12 cellular contexts compared by ENCODE assay signal in the genomic region with DNA sequence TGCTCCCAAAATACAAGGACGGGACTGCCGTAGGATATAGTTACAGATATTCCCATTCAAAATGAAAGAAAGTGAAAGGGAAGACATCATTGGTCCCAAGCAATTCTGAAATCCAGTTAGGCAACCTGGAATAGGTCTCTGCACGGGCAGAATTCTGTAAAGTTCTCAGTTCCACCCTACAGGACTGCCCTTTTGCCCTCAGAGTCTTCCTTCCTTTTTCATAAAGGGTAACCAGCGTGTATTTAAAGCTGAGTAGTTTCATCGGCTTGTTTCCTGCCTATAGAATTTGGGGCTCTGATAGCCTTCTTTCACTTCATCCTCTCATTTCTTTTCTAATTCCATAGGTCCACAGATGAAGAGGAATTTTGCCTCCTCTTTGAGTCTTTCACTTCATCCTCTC. TPM values are rescaled to one million over a fixed set of nuclear protein-coding genes. Genes with fewer than 3 reads are reported as not detected.
DNase-seq lines count a peak whose midpoint lies in the region; ATAC-seq and TF ChIP-seq lines count a peak whose summit lies in the region.
"Had no signal": no experiment of that assay in that cellular context is flagged by ENCODE, and none has a peak within 500 bp of the region (broad histone marks: within the 10 kb centered on the region; RNA-seq: fewer than 3 reads in every experiment).

No MANE protein-coding gene starts in this region.

- peaks cover 14 to 19% of the 10 kb centered on the region in 2 donors for H3K4me1 Mint-ChIP-seq in natural killer cell treated with Interleukin-12 subunit alpha and Interleukin-12 subunit beta and Interleukin-15 and Interleukin-18, amount 100 ng/mL, for 72 hours (ENCODE audit: low read depth in 2 of 2)
- H3K4me1 Mint-ChIP-seq in natural killer cell = no peaks in the 10 kb centered on the region
- peaks cover 25% of the 10 kb centered on the region for H3K4me1 Mint-ChIP-seq in HFFc6 (ENCODE audit: low read depth)
- peaks cover 34% of the 10 kb centered on the region for H3K4me1 Mint-ChIP-seq in activated CD4-positive, alpha-beta memory T cell treated with anti-CD3 and anti-CD28 coated beads for 36 hours (ENCODE audit: low read depth)

- POLR2A ChIA-PET in activated CD4-positive, alpha-beta memory T cell treated with anti-CD3 and anti-CD28 coated beads for 36 hours (lab: Charles Lee) = no interaction called here

- CTCF ChIA-PET in activated CD4-positive, alpha-beta memory T cell treated with anti-CD3 and anti-CD28 coated beads for 36 hours (lab: Charles Lee) = no interaction called here

- no peaks in the 10 kb centered on the region for H3K9me3 Mint-ChIP-seq in natural killer cell treated with Interleukin-12 subunit alpha and Interleukin-12 subunit beta and Interleukin-15 and Interleukin-18, amount 100 ng/mL, for 72 hours
- H3K9me3 Mint-ChIP-seq in natural killer cell (no peaks in the 10 kb centered on the region), HFFc6 (no peaks in the 10 kb centered on the region)
- H3K9me3 Mint-ChIP-seq in activated CD4-positive, alpha-beta memory T cell treated with anti-CD3 and anti-CD28 coated beads for 36 hours = peaks cover 9% of the 10 kb centered on the region

- H3K27me3 Mint-ChIP-seq in natural killer cell treated with Interleukin-12 subunit alpha and Interleukin-12 subunit beta and Interleukin-15 and Interleukin-18, amount 100 ng/mL, for 72 hours = no peaks in the 10 kb centered on the region
- no peaks in the 10 kb centered on the region for H3K27me3 Mint-ChIP-seq in natural killer cell (ENCODE audit: low read depth in 2 of 2)
- peaks cover 2% of the 10 kb centered on the region; the same call in 1 of the 2 replicates for H3K27me3 Mint-ChIP-seq in HFFc6 (ENCODE audit: insufficient read depth)
- no peaks in the 10 kb centered on the region for H3K27me3 Mint-ChIP-seq in activated CD4-positive, alpha-beta memory T cell treated with anti-CD3 and anti-CD28 coated beads for 36 hours
- H3K27me3 Mint-ChIP-seq: naive thymus-derived CD4-positive, alpha-beta T cell had no signal

- intact Hi-C loops in natural killer cell (cut with micrococcal nuclease) (no loop called here), posterior cingulate gyrus (cut with DNase I) (no loop called here)
- intact Hi-C loops in activated CD4-positive, alpha-beta memory T cell treated with anti-CD3 and anti-CD28 coated beads for 36 hours (cut with micrococcal nuclease) = no loop called here

- peak overlapping the region; percentile 26 to 70 for H3K27ac Mint-ChIP-seq in natural killer cell treated with Interleukin-12 subunit alpha and Interleukin-12 subunit beta and Interleukin-15 and Interleukin-18, amount 100 ng/mL, for 72 hours
- H3K27ac Mint-ChIP-seq in natural killer cell (no peak overlapping the region), HFFc6 (peak overlapping the region; percentile 81)
- H3K27ac Mint-ChIP-seq in activated CD4-positive, alpha-beta memory T cell treated with anti-CD3 and anti-CD28 coated beads for 36 hours = peak overlapping the region; percentile 86

- peaks cover 34% of the 10 kb centered on the region for H3K36me3 Mint-ChIP-seq in natural killer cell treated with Interleukin-12 subunit alpha and Interleukin-12 subunit beta and Interleukin-15 and Interleukin-18, amount 100 ng/mL, for 72 hours
- H3K36me3 Mint-ChIP-seq in natural killer cell (no peaks in the 10 kb centered on the region), HFFc6 (ENCODE audit: low read depth) (peaks cover 34% of the 10 kb centered on the region)
- H3K36me3 Mint-ChIP-seq in activated CD4-positive, alpha-beta memory T cell treated with anti-CD3 and anti-CD28 coated beads for 36 hours = peaks cover 57% of the 10 kb centered on the region

- TF ChIP-seq CTCF in natural killer cell (IDR thresholded peaks at IDR 0.05) (no peak), HFFc6 (IDR thresholded peaks at IDR 0.05) (no peak)

- no peak for DNase-seq in natural killer cell treated with Interleukin-12 subunit alpha and Interleukin-12 subunit beta and Interleukin-15 and Interleukin-18, amount 100 ng/mL, for 72 hours (ENCODE audit: low spot score)
- DNase-seq in natural killer cell (no peak), HFFc6 (no peak), Ammon's horn (ENCODE audit: low spot score) (no peak), posterior cingulate gyrus (no peak), cerebellum (ENCODE audit: low spot score) (no peak)
- no peak for DNase-seq in activated CD4-positive, alpha-beta memory T cell treated with anti-CD3 and anti-CD28 coated beads for 36 hours
- DNase-seq: activated CD4-positive, alpha-beta T cell treated with anti-CD3 and anti-CD28 coated beads, Interleukin-2, amount 50 U/mL, for 1 hour had no signal

- H3K4me3 Mint-ChIP-seq in natural killer cell treated with Interleukin-12 subunit alpha and Interleukin-12 subunit beta and Interleukin-15 and Interleukin-18, amount 100 ng/mL, for 72 hours = peak overlapping the region; percentile 60
- no peak overlapping the region for H3K4me3 Mint-ChIP-seq in natural killer cell
- peak overlapping the region; percentile 21; the same call in 1 of the 2 replicates for H3K4me3 Mint-ChIP-seq in HFFc6
- peak overlapping the region; percentile 30 for H3K4me3 Mint-ChIP-seq in activated CD4-positive, alpha-beta memory T cell treated with anti-CD3 and anti-CD28 coated beads for 36 hours

- no peak for ATAC-seq in natural killer cell treated with Interleukin-12 subunit alpha and Interleukin-12 subunit beta and Interleukin-15 and Interleukin-18, amount 100 ng/mL, for 72 hours
- ATAC-seq in natural killer cell (no peak), HG03521 (IDR thresholded peaks at IDR 0.05; ENCODE audit: unreplicated experiment) (no peak)
- ATAC-seq: left lobe of liver; naive thymus-derived CD4-positive, alpha-beta T cell had no signal

RNA-seq across cellular contexts. Expression of a gene that starts 20.0 kb away (rescaled TPM):
- 10 to 100 TPM; 10.3 to 11.3 TPM for total RNA-seq in natural killer cell treated with Interleukin-12 subunit alpha and Interleukin-12 subunit beta and Interleukin-15 and Interleukin-18, amount 100 ng/mL, for 72 hours
- 1 to 10 TPM; 6.6 to 9.1 (median 8.9) TPM for total RNA-seq in natural killer cell
- total RNA-seq in HFFc6 (2021; fragmentation: NEBNext Ultra II Directional; extraction: Animal tissue kit (Norgen Biotek cat#: 25700)) = 10 to 100 TPM; 20.2 to 25.4 (median 23.9) TPM
- total RNA-seq in activated CD4-positive, alpha-beta memory T cell treated with anti-CD3 and anti-CD28 coated beads for 36 hours = 10 to 100 TPM; 31.5 to 33.4 TPM
- 43.5 TPM for total RNA-seq in cerebellum

RNA-seq across cellular contexts. Expression of a gene that starts 37.8 kb away (rescaled TPM):
- not detected for total RNA-seq in natural killer cell treated with Interleukin-12 subunit alpha and Interleukin-12 subunit beta and Interleukin-15 and Interleukin-18, amount 100 ng/mL, for 72 hours
- total RNA-seq in natural killer cell = not detected
- not detected for total RNA-seq in HFFc6 (2021; fragmentation: NEBNext Ultra II Directional; extraction: Animal tissue kit (Norgen Biotek cat#: 25700))
- total RNA-seq in activated CD4-positive, alpha-beta memory T cell treated with anti-CD3 and anti-CD28 coated beads for 36 hours = not detected
- not detected for total RNA-seq in cerebellum
- total RNA-seq: left lobe of liver; naive thymus-derived CD4-positive, alpha-beta T cell; right atrium auricular region had no signal

Comparison
In these comparisons a context has a peak if more than half of its experiments do, and no peak if none do; other contexts are left out.
1. H3K27ac Mint-ChIP-seq: peak in natural killer cell treated with Interleukin-12 subunit alpha and Interleukin-12 subunit beta and Interleukin-15 and Interleukin-18, amount 100 ng/mL, for 72 hours (2 of 2), HFFc6 (single experiment) and activated CD4-positive, alpha-beta memory T cell treated with anti-CD3 and anti-CD28 coated beads for 36 hours (single experiment); none in natural killer cell (0 of 2).